8 cellular contexts compared by ENCODE assay signal in genomic region chr19:19407640-19407933, GRCh38. TPM values are rescaled to one million over a fixed set of nuclear protein-coding genes. Genes with fewer than 3 reads are reported as not detected.
DNase-seq lines count a peak whose midpoint lies in the region; ATAC-seq and TF ChIP-seq lines count a peak whose summit lies in the region.

No MANE protein-coding gene starts in this region.

- H3K4me1 ChIP-seq in Karpas-422 (ENCODE audit: low read length): peaks cover 42% of the 10 kb centered on the region
- peaks cover 5% of the 10 kb centered on the region for H3K4me1 ChIP-seq in colonic mucosa

- intact Hi-C loops in CD14-positive monocyte (cut with micrococcal nuclease) (loop anchor here in 1 of 2 donors (2.0 to 5.0 kb wide), 3 partner anchors 35 to 80 kb away; no protein-coding TSS in a partner anchor), colonic mucosa (cut with DNase I) (loop anchor here (5.0 kb wide), 2 partner anchors 40 to 85 kb away; no protein-coding TSS in a partner anchor)

- H3K27me3 Mint-ChIP-seq in CD14-positive monocyte (ENCODE audit: low read depth in 3 of 3): peaks cover 0 to 2% (median 1%) of the 10 kb centered on the region in 3 donors
- peaks cover 2% of the 10 kb centered on the region for H3K27me3 Mint-ChIP-seq in neural crest cell (ENCODE audit: low read depth)

- H3K9me3 Mint-ChIP-seq in CD14-positive monocyte: no peaks in the 10 kb centered on the region
- H3K9me3 Mint-ChIP-seq in neural crest cell: no peaks in the 10 kb centered on the region

- H4K20me1 ChIP-seq in Karpas-422 (ENCODE audit: insufficient read depth, low read depth, low read length): peaks cover 59% of the 10 kb centered on the region

- no peaks in the 10 kb centered on the region for H3K27me3 ChIP-seq in Karpas-422 (ENCODE audit: low read length)
- H3K27me3 ChIP-seq in colonic mucosa: no peaks in the 10 kb centered on the region

- H3K9me2 ChIP-seq in Karpas-422 (replicated peaks; ENCODE audit: insufficient read depth, low read length): no peaks in the 10 kb centered on the region

- H3K27ac Mint-ChIP-seq in CD14-positive monocyte (peak overlapping the region; percentile 84 to 94 (median 90)), neural crest cell (ENCODE audit: unreplicated experiment) (no peak overlapping the region)

- DNase-seq in CD14-positive monocyte (ENCODE audit: low spot score): no peak
- peak; percentile 68 for DNase-seq in Karpas-422
- DNase-seq in colonic mucosa: no peak
- no peak for DNase-seq in neural crest cell (ENCODE audit: low read depth, low spot score)
- no peak for DNase-seq in HuH-7.5 (ENCODE audit: low spot score)
- DNase-seq in SK-N-DZ (ENCODE audit: low spot score): no peak

- H3K4me1 Mint-ChIP-seq in CD14-positive monocyte (peaks cover 71% of the 10 kb centered on the region), neural crest cell (peaks cover 52% of the 10 kb centered on the region)

- H3K79me2 ChIP-seq in Karpas-422 (ENCODE audit: low read length): peaks cover 73% of the 10 kb centered on the region

- H3K9ac ChIP-seq in Karpas-422 (ENCODE audit: low read length): peak overlapping the region; percentile 91
- H3K9ac ChIP-seq in colonic mucosa (ENCODE audit: low read depth in 2 of 2, low read length in 2 of 2): peak overlapping the region; percentile 41 to 65

- peak overlapping the region; percentile 89 for H3K4me3 ChIP-seq in Karpas-422 (ENCODE audit: low read length)
- H3K4me3 ChIP-seq in colonic mucosa: peak overlapping the region; percentile 76

- H3K9me3 ChIP-seq in Karpas-422 (ENCODE audit: low read length) (no peaks in the 10 kb centered on the region), colonic mucosa (no peaks in the 10 kb centered on the region)

- H3K4me2 ChIP-seq in Karpas-422 (ENCODE audit: low read depth, low read length, poor library complexity, severe bottlenecking): peak overlapping the region; percentile 95

- peak overlapping the region; percentile 57 for H3K27ac ChIP-seq in Karpas-422 (ENCODE audit: low read length)
- peak overlapping the region; percentile 90 for H3K27ac ChIP-seq in colonic mucosa

- H3K36me3 Mint-ChIP-seq in CD14-positive monocyte (peaks cover 18 to 21% of the 10 kb centered on the region in 2 donors), neural crest cell (ENCODE audit: low read depth) (no peaks in the 10 kb centered on the region)

- ATAC-seq in HG02623 (IDR thresholded peaks at IDR 0.05; ENCODE audit: unreplicated experiment) (no peak), HG03097 (IDR thresholded peaks at IDR 0.05; ENCODE audit: low FRiP score, unreplicated experiment) (no peak)

- TF ChIP-seq CTCF in CD14-positive monocyte (IDR thresholded peaks at IDR 0.05): no peak
- TF ChIP-seq CTCF in colonic mucosa (IDR thresholded peaks at IDR 0.05): no peak
- no peak for TF ChIP-seq CTCF in neural crest cell (conservative IDR thresholded peaks at IDR 0.05)

- peaks cover 16% of the 10 kb centered on the region; the same call in 1 of the 2 replicates for H3K36me3 ChIP-seq in Karpas-422 (ENCODE audit: insufficient read depth, low read length)
- H3K36me3 ChIP-seq in colonic mucosa: no peaks in the 10 kb centered on the region

- H3K4me3 Mint-ChIP-seq in CD14-positive monocyte: peak overlapping the region; percentile 92 to 96
- H3K4me3 Mint-ChIP-seq in neural crest cell: peak overlapping the region; percentile 99

- no peak overlapping the region for H2AFZ ChIP-seq in Karpas-422 (ENCODE audit: low read length)

RNA-seq across cellular contexts. Expression of gene GATAD2A, which starts 2.1 kb away (rescaled TPM):
- polyA plus RNA-seq in CD14-positive monocyte: 1 to 10 TPM; 8.0 to 8.7 TPM
- 38.4 and 63.4 TPM in 2 replicates for total RNA-seq in Karpas-422 (2014; rRNA removed; shearing (Covaris generic); ENCODE audit: low replicate concordance)
- 100 to 1,000 TPM; 102 to 145 TPM for total RNA-seq in colonic mucosa
- total RNA-seq in neural crest cell: 150 and 158 TPM in 2 replicates
- 33.1 and 45.6 TPM in 2 replicates for polyA plus RNA-seq in SK-N-DZ (2014; cell fraction: cytosol; rRNA removed)
- 20.2 and 20.6 TPM in 2 replicates for polyA plus RNA-seq in SK-N-DZ (2014; cell fraction: nucleus; rRNA removed)
